ENCODE assay signal across 28 cellular contexts in the genomic region with DNA sequence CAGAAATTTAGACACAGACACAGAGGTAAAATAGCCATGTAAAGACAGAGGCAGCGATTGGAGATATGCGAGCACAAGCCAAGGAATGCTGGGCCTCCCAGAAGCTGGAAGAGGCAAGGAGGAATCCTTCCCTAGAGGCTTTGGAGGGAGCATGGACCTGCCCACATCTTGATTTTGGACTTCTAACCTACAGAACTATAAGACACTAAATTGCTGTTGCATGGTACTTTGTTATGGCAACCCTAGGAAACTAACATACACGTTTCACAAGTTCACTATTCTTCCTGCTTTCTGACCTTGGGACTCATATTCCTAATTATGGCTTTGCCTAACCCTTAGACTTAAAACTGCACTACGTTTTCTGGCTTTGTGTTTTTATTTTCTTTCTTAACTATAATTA. TPM values are rescaled to one million over a fixed set of nuclear protein-coding genes. Genes with fewer than 3 reads are reported as not detected.
DNase-seq lines count a peak whose midpoint lies in the region; ATAC-seq, FAIRE-seq and TF ChIP-seq lines count a peak whose summit lies in the region.
"Had no signal": no experiment of that assay in that cellular context is flagged by ENCODE, and none has a peak within 500 bp of the region (broad histone marks: within the 10 kb centered on the region; RNA-seq: fewer than 3 reads in every experiment).

No MANE protein-coding gene starts in this region.

- no peak for TF ChIP-seq EP300 in transverse colon (IDR thresholded peaks at IDR 0.05; ENCODE audit: low read depth)

- CTCF ChIA-PET in RWPE1 (lab: Yijun Ruan, JAX) = no interaction called here

- in situ Hi-C loops in transverse colon (cut with MboI; ENCODE audit: low pct_ligation_motif_present in 1 of 4, low pct_unique_long_range_greater_than_20kb in 1 of 4, low sequenced_read_pairs in 3 of 4) = no loop called here

- no peaks in the 10 kb centered on the region for H3K9me3 ChIP-seq in mucosa of descending colon
- no peaks in the 10 kb centered on the region for H3K9me3 ChIP-seq in transverse colon
- H3K9me3 ChIP-seq: BE2C had no signal

- DNase-seq in H54 (ENCODE audit: insufficient read length, low spot score) = no peak
- DNase-seq in mucosa of descending colon = no peak
- no peak for DNase-seq in transverse colon
- no peak for DNase-seq in RWPE1 (ENCODE audit: low spot score)
- DNase-seq in type B pancreatic cell (ENCODE audit: extremely low spot score, unreplicated experiment) = no peak
- DNase-seq: 8988T; ACHN; BE2C; C1 segment of cervical spinal cord; CD4-positive, alpha-beta memory T cell; CD4-positive, CD25-positive, alpha-beta regulatory T cell; CD8-positive, alpha-beta memory T cell; COR-L47; DMS 273 treated with DMSO at 0.1 percent for 48 hours; DMS153; DMS79; DND-41; EL; GDM1 had no signal

- no peak overlapping the region for H3K4me3 Mint-ChIP-seq in type B pancreatic cell
- H3K4me3 Mint-ChIP-seq: CD14-positive monocyte; CD4-positive, alpha-beta memory T cell; CD4-positive, CD25-positive, alpha-beta regulatory T cell; CD8-positive, alpha-beta memory T cell had no signal

- FAIRE-seq in H54 (lab: Jason Lieb, UNC) = peak; percentile 53
- FAIRE-seq in colon (lab: Jason Lieb, UNC) = peak; percentile 86
- FAIRE-seq: A204.1, GM12878, GM12892, GM18507 had no signal

- no peaks in the 10 kb centered on the region for H3K36me3 ChIP-seq in mucosa of descending colon (ENCODE audit: low read depth)
- no peaks in the 10 kb centered on the region for H3K36me3 ChIP-seq in transverse colon
- H3K36me3 ChIP-seq: BE2C, BLaER1 had no signal

- WGBS in transverse colon (ENCODE audit: low coverage in 1 of 2), 2 donors = 72 to 77% methylated on average over 4 of the region's 4 CpGs

- H3K9me3 Mint-ChIP-seq in type B pancreatic cell = no peaks in the 10 kb centered on the region

- H3K4me3 ChIP-seq in mucosa of descending colon (no peak overlapping the region), transverse colon (no peak overlapping the region)
- H3K4me3 ChIP-seq: BLaER1, GM12878 had no signal

- H3K36me3 Mint-ChIP-seq in type B pancreatic cell = no peaks in the 10 kb centered on the region
- H3K36me3 Mint-ChIP-seq: CD14-positive monocyte; CD4-positive, alpha-beta memory T cell; CD4-positive, CD25-positive, alpha-beta regulatory T cell; CD8-positive, alpha-beta memory T cell had no signal

- no peak overlapping the region for H3K27ac Mint-ChIP-seq in type B pancreatic cell
- H3K27ac Mint-ChIP-seq: CD14-positive monocyte; CD4-positive, alpha-beta memory T cell; CD8-positive, alpha-beta memory T cell had no signal

- POLR2A ChIA-PET in RWPE1 (lab: Yijun Ruan, JAX; ENCODE audit: low non-redundant PET) = no interaction called here

- peaks cover 18% of the 10 kb centered on the region for H3K4me1 ChIP-seq in mucosa of descending colon (ENCODE audit: low read depth)
- peaks cover 0 to 19% (median 8%) of the 10 kb centered on the region in 4 donors for H3K4me1 ChIP-seq in transverse colon
- H3K4me1 ChIP-seq: BE2C, BLaER1 had no signal

- no peak for TF ChIP-seq POLR2A in H54 (IDR thresholded peaks at IDR 0.05; ENCODE audit: low read depth, low read length)
- TF ChIP-seq POLR2A in transverse colon (IDR thresholded peaks at IDR 0.05) = no peak

- H3K27me3 Mint-ChIP-seq in type B pancreatic cell = no peaks in the 10 kb centered on the region

- no peaks in the 10 kb centered on the region for H3K4me1 Mint-ChIP-seq in type B pancreatic cell (ENCODE audit: unreplicated experiment)
- H3K4me1 Mint-ChIP-seq: CD4-positive, CD25-positive, alpha-beta regulatory T cell had no signal

- no peak for TF ChIP-seq CTCF in mucosa of descending colon (IDR thresholded peaks at IDR 0.05)
- TF ChIP-seq CTCF in transverse colon (IDR thresholded peaks at IDR 0.05) = no peak
- no peak for TF ChIP-seq CTCF in RWPE1 (conservative IDR thresholded peaks at IDR 0.05; ENCODE audit: low read depth)
- TF ChIP-seq CTCF in type B pancreatic cell (conservative IDR thresholded peaks at IDR 0.05) = no peak

- intact Hi-C loops in mucosa of descending colon (cut with DNase I, micrococcal nuclease) (no loop called here), transverse colon (cut with DNase I; ENCODE audit: low total_unique reads) (loop anchor here (10.0 kb wide), 1 partner anchor 55 kb away; no protein-coding TSS in a partner anchor)

- H3K27me3 ChIP-seq in transverse colon = no peaks in the 10 kb centered on the region
- H3K27me3 ChIP-seq: BE2C, BLaER1 had no signal

- peak overlapping the region in 3 of 4 donors; percentile 19 to 51 (median 23) for H3K27ac ChIP-seq in transverse colon
- H3K27ac ChIP-seq in RWPE1 = no peak overlapping the region
- H3K27ac ChIP-seq: BLaER1 had no signal

- ATAC-seq in mucosa of descending colon (peak; percentile 86), HG02571 (IDR thresholded peaks at IDR 0.05; ENCODE audit: unreplicated experiment) (no peak)
- ATAC-seq: GM12878 had no signal

RNA-seq across cellular contexts. Expression of gene LURAP1L, which starts 4.6 kb away (rescaled TPM):
- total RNA-seq in mucosa of descending colon (10 to 100 TPM; 22.3 to 31.8 (median 31.0) TPM), transverse colon (10 to 100 TPM; 19.1 to 50.0 (median 34.5) TPM), type B pancreatic cell (ENCODE audit: low replicate concordance) (8.7 and 15.9 TPM in 2 replicates)
- total RNA-seq: CD4-positive, alpha-beta memory T cell; CD4-positive, CD25-positive, alpha-beta regulatory T cell; CD8-positive, alpha-beta memory T cell; G401 had no signal
